ENCODE assay signal across 1 cellular context in genomic region chr16:57299719-57300386, GRCh38.
TF ChIP-seq lines count a peak whose summit lies in the region.

No MANE protein-coding gene starts in this region.

TF ChIP-seq in K562, 482 proteins besides CTCF, POLR2A, EP300 and RAD21 (continued from another document and continues in another):
- TF ChIP-seq TRIM25 (IDR thresholded peaks at IDR 0.05; ENCODE audit: borderline replicate concordance) (peak; percentile 90; the same call in 1 of the 2 replicates), GABPB1 (CRISPR knock-in tag; IDR thresholded peaks at IDR 0.05) (no peak), ZNF347 (CRISPR knock-in tag; IDR thresholded peaks at IDR 0.05; ENCODE audit: low read depth) (no peak), ZKSCAN8 (CRISPR knock-in tag; IDR thresholded peaks at IDR 0.05) (no peak; the same call in 1 of the 2 replicates), ZNF395 (CRISPR knock-in tag; IDR thresholded peaks at IDR 0.05) (no peak), TSC22D4 (tag; IDR thresholded peaks at IDR 0.05) (no peak), DPF2 (IDR thresholded peaks at IDR 0.05) (peak; percentile 46; the same call in 1 of the 2 replicates), ZBTB5 (IDR thresholded peaks at IDR 0.05) (no peak; the same call in 1 of the 2 replicates), ZNF408 (CRISPR knock-in tag; IDR thresholded peaks at IDR 0.05; ENCODE audit: low read depth) (no peak), THRB (CRISPR knock-in tag; conservative IDR thresholded peaks at IDR 0.05) (0 out of 2 replicates have a peak, but pooled peaks have one; percentile 23), KAT7 (CRISPR knock-in tag; IDR thresholded peaks at IDR 0.05; ENCODE audit: borderline replicate concordance) (0 out of 2 replicates have a peak, but pooled peaks have one; percentile 14), ZNF766 (CRISPR knock-in tag; conservative IDR thresholded peaks at IDR 0.05) (peak; percentile 57; the same call in 1 of the 2 replicates), ZNF655 (CRISPR knock-in tag; IDR thresholded peaks at IDR 0.05) (no peak), CTCFL (IDR thresholded peaks at IDR 0.05; ENCODE audit: borderline replicate concordance, insufficient read depth, low read depth, low read length, poor library complexity, severe bottlenecking) (no peak), CREB3 (tag; conservative IDR thresholded peaks at IDR 0.05; ENCODE audit: low read depth) (no peak), HNRNPLL (IDR thresholded peaks at IDR 0.05; ENCODE audit: low read depth, low read length, poor library complexity, severe bottlenecking) (peak; percentile 51), ZNF449 (CRISPR knock-in tag; IDR thresholded peaks at IDR 0.05) (no peak), ZNF134 (CRISPR knock-in tag; conservative IDR thresholded peaks at IDR 0.05) (no peak), ETV5 (CRISPR knock-in tag; IDR thresholded peaks at IDR 0.05; ENCODE audit: low read depth) (peak; percentile 66), WHSC1 (IDR thresholded peaks at IDR 0.05; ENCODE audit: low read length) (no peak), MCM3 (IDR thresholded peaks at IDR 0.05) (no peak), NR2C1 (IDR thresholded peaks at IDR 0.05) (peak; percentile 34; the same call in 1 of the 2 replicates), NR2C1 (tag; IDR thresholded peaks at IDR 0.05) (no peak), PHTF2 (CRISPR knock-in tag; IDR thresholded peaks at IDR 0.05) (no peak), CREB5 (CRISPR knock-in tag; IDR thresholded peaks at IDR 0.05) (no peak), ZNF551 (CRISPR knock-in tag; IDR thresholded peaks at IDR 0.05) (peak; percentile 57; the same call in 1 of the 2 replicates), SMAD2 (IDR thresholded peaks at IDR 0.05; ENCODE audit: low read depth, low read length) (no peak), ZNF518B (CRISPR knock-in tag; IDR thresholded peaks at IDR 0.05) (no peak), RBBP5 (IDR thresholded peaks at IDR 0.05; ENCODE audit: borderline replicate concordance, insufficient read depth, low read length, poor library complexity, severe bottlenecking) (peak; percentile 71), PHB (CRISPR knock-in tag; IDR thresholded peaks at IDR 0.05) (no peak), RUNX1 (IDR thresholded peaks at IDR 0.05; ENCODE audit: low read depth) (no peak), ZNF707 (CRISPR knock-in tag; conservative IDR thresholded peaks at IDR 0.05) (no peak), NBN (IDR thresholded peaks at IDR 0.05; ENCODE audit: low read depth) (peak; percentile 97; the same call in 1 of the 2 replicates), KLF13 (tag; IDR thresholded peaks at IDR 0.05; ENCODE audit: borderline replicate concordance, low read depth) (no peak), ZNF140 (CRISPR knock-in tag; IDR thresholded peaks at IDR 0.05) (no peak), MYC (IDR thresholded peaks at IDR 0.05; ENCODE audit: low read depth, low read length) (no peak), MYC (CRISPR knock-in tag; IDR thresholded peaks at IDR 0.05; ENCODE audit: borderline replicate concordance, low read depth) (no peak), ATF7 (IDR thresholded peaks at IDR 0.05) (peak; percentile 40; the same call in 1 of the 2 replicates), KLF10 (CRISPR knock-in tag; IDR thresholded peaks at IDR 0.05) (0 out of 2 replicates have a peak, but pooled peaks have one; percentile 38), MCM2 (IDR thresholded peaks at IDR 0.05; ENCODE audit: low read depth) (no peak), KHSRP (IDR thresholded peaks at IDR 0.05) (no peak), NONO (IDR thresholded peaks at IDR 0.05; ENCODE audit: low read depth in 2 of 2, low read length in 1 of 2) (no peak), SIN3B (IDR thresholded peaks at IDR 0.05; ENCODE audit: low read depth) (no peak), MLLT1 (IDR thresholded peaks at IDR 0.05) (peak in 1 of 2 experiments; percentile 50; a peak in 1 of 4 replicates)
